Comparison of ENCODE assay signal across 9 cellular contexts in genomic region chr1:149848811-149849210, GRCh38. TPM values are rescaled to one million over a fixed set of nuclear protein-coding genes. Genes with fewer than 3 reads are reported as not detected.
A peak's percentile ranks its signal among the peaks of the same experiment; 100 is the strongest.
DNase-seq lines count a peak whose midpoint lies in the region; ATAC-seq and TF ChIP-seq lines count a peak whose summit lies in the region.
"Had no signal": no experiment of that assay in that cellular context is flagged by ENCODE, and none has a peak within 500 bp of the region (broad histone marks: within the 10 kb centered on the region; RNA-seq: fewer than 3 reads in every experiment).

No MANE protein-coding gene starts in this region.

- ATAC-seq in central memory CD8-positive, alpha-beta T cell (replicated peaks; ENCODE audit: extremely low read depth, poor library complexity, severe bottlenecking): no peak
- ATAC-seq in naive thymus-derived CD4-positive, alpha-beta T cell: no peak
- no peak for ATAC-seq in GM21619 (IDR thresholded peaks at IDR 0.05; ENCODE audit: unreplicated experiment)

- no peak for TF ChIP-seq CTCF in Loucy (conservative IDR thresholded peaks at IDR 0.05; ENCODE audit: low read length)
- no peak for TF ChIP-seq CTCF in ascending aorta (IDR thresholded peaks at IDR 0.05)

- H3K36me3 ChIP-seq in CD8-positive, alpha-beta memory T cell (ENCODE audit: insufficient read depth, low read length): no peaks in the 10 kb centered on the region
- no peaks in the 10 kb centered on the region for H3K36me3 ChIP-seq in Loucy (ENCODE audit: insufficient read depth, low read length)
- no peaks in the 10 kb centered on the region for H3K36me3 ChIP-seq in naive thymus-derived CD4-positive, alpha-beta T cell (ENCODE audit: control insufficient read depth in 2 of 3, insufficient read depth in 3 of 3, low read length in 3 of 3)
- no peaks in the 10 kb centered on the region for H3K36me3 ChIP-seq in ascending aorta

- POLR2A ChIA-PET in CD8-positive, alpha-beta memory T cell (lab: Charles Lee): interaction anchor here (8.0 kb wide), 1 partner anchor 36 kb away, joined by 177 read pairs; a partner anchor contains a TSS
- POLR2A ChIA-PET in naive thymus-derived CD4-positive, alpha-beta T cell (lab: Charles Lee): interaction anchor here (0.6 to 7.9 kb wide), 7 partner anchors 36 to 258 kb away, joined by 3 to 547 read pairs (median 5); partner anchors contain the start of genes BOLA1 and SF3B4

- H3K27ac Mint-ChIP-seq in CD8-positive, alpha-beta memory T cell: peak overlapping the region; percentile 66 to 96 (median 90)
- peak overlapping the region; percentile 75 for H3K27ac Mint-ChIP-seq in central memory CD8-positive, alpha-beta T cell (ENCODE audit: low read depth)
- H3K27ac Mint-ChIP-seq in naive thymus-derived CD4-positive, alpha-beta T cell: peak overlapping the region in 8 of 9 donors; percentile 70 to 96 (median 88)

- no peak overlapping the region for H3K27ac ChIP-seq in CD8-positive, alpha-beta memory T cell (ENCODE audit: low read depth, low read length)
- peak overlapping the region; percentile 79 for H3K27ac ChIP-seq in naive thymus-derived CD4-positive, alpha-beta T cell (ENCODE audit: low read depth, low read length)
- no peak overlapping the region for H3K27ac ChIP-seq in ascending aorta

- peak overlapping the region; percentile 90 for H3K4me3 ChIP-seq in CD8-positive, alpha-beta memory T cell (ENCODE audit: low read length)
- H3K4me3 ChIP-seq in Loucy (ENCODE audit: low read length, poor library complexity, severe bottlenecking): peak overlapping the region; percentile 88
- H3K4me3 ChIP-seq in naive thymus-derived CD4-positive, alpha-beta T cell (ENCODE audit: low read length): peak overlapping the region; percentile 66
- peak overlapping the region in 1 of 2 donors; percentile 62 for H3K4me3 ChIP-seq in ascending aorta

- H2AFZ ChIP-seq in Loucy (ENCODE audit: low read length): no peak overlapping the region

- no peaks in the 10 kb centered on the region for H3K9me3 ChIP-seq in CD8-positive, alpha-beta memory T cell (ENCODE audit: low read length)
- H3K9me3 ChIP-seq in Loucy (ENCODE audit: insufficient read depth, low read depth, low read length) (no peaks in the 10 kb centered on the region), ascending aorta (no peaks in the 10 kb centered on the region)
- H3K9me3 ChIP-seq in naive thymus-derived CD4-positive, alpha-beta T cell (ENCODE audit: control insufficient read depth in 2 of 3, low read length in 3 of 3): no peaks in the 10 kb centered on the region

- peaks cover 0 to 32% (median 3%) of the 10 kb centered on the region in 3 donors for H3K36me3 Mint-ChIP-seq in CD8-positive, alpha-beta memory T cell
- peaks cover 5% of the 10 kb centered on the region for H3K36me3 Mint-ChIP-seq in central memory CD8-positive, alpha-beta T cell (ENCODE audit: insufficient read depth)
- peaks cover 6 to 33% (median 29%) of the 10 kb centered on the region in 5 donors for H3K36me3 Mint-ChIP-seq in naive thymus-derived CD4-positive, alpha-beta T cell

- peaks cover 54 to 63% (median 60%) of the 10 kb centered on the region in 3 donors for H3K4me1 Mint-ChIP-seq in CD8-positive, alpha-beta memory T cell
- peaks cover 51% of the 10 kb centered on the region for H3K4me1 Mint-ChIP-seq in central memory CD8-positive, alpha-beta T cell
- H3K4me1 Mint-ChIP-seq in naive thymus-derived CD4-positive, alpha-beta T cell: peaks cover 35 to 63% (median 57%) of the 10 kb centered on the region in 7 donors

- intact Hi-C loops in naive thymus-derived CD4-positive, alpha-beta T cell (cut with micrococcal nuclease): no loop called here
- intact Hi-C loops in ascending aorta (cut with DNase I): no loop called here

- peaks cover 39% of the 10 kb centered on the region for H4K20me1 ChIP-seq in Loucy (ENCODE audit: insufficient read depth, low read length, poor library complexity, severe bottlenecking)

- H3K4me2 ChIP-seq in Loucy (ENCODE audit: low read depth, low read length, poor library complexity, severe bottlenecking): peak overlapping the region; percentile 92

- H3K9me3 Mint-ChIP-seq in CD8-positive, alpha-beta memory T cell: no peaks in the 10 kb centered on the region
- no peaks in the 10 kb centered on the region for H3K9me3 Mint-ChIP-seq in central memory CD8-positive, alpha-beta T cell
- H3K9me3 Mint-ChIP-seq in naive thymus-derived CD4-positive, alpha-beta T cell: peaks cover 0 to 15% (median 2%) of the 10 kb centered on the region in 11 donors

- no peaks in the 10 kb centered on the region for H3K9me2 ChIP-seq in Loucy (replicated peaks; ENCODE audit: low read depth, low read length)

- H3K27me3 Mint-ChIP-seq in CD8-positive, alpha-beta memory T cell: no peaks in the 10 kb centered on the region
- H3K27me3 Mint-ChIP-seq in central memory CD8-positive, alpha-beta T cell: no peaks in the 10 kb centered on the region
- no peaks in the 10 kb centered on the region for H3K27me3 Mint-ChIP-seq in naive thymus-derived CD4-positive, alpha-beta T cell

- peak in 1 of 5 donors; percentile 0 for DNase-seq in CD8-positive, alpha-beta memory T cell
- no peak for DNase-seq in central memory CD8-positive, alpha-beta T cell (ENCODE audit: low spot score in 2 of 2)
- peak in 1 of 9 donors; percentile 8 for DNase-seq in naive thymus-derived CD4-positive, alpha-beta T cell
- DNase-seq in NK-92 treated with Interleukin-12 subunit alpha and Interleukin-12 subunit beta, amount 100 ng/mL, for 24 hours (lab: John Stamatoyannopoulos, UW): no peak
- DNase-seq in NCI-H1092 treated with DMSO at 0.1 percent for 48 hours (lab: John Stamatoyannopoulos, UW) (no peak), ascending aorta (ENCODE audit: low spot score in 2 of 2) (no peak)
- DNase-seq: activated effector memory CD4-positive, alpha-beta T cell treated with Interleukin-2 at 50 U/mL for 16 hours had no signal

- H3K27me3 ChIP-seq in CD8-positive, alpha-beta memory T cell (ENCODE audit: insufficient read depth, low read length, poor library complexity, severe bottlenecking): no peaks in the 10 kb centered on the region
- H3K27me3 ChIP-seq in Loucy (ENCODE audit: insufficient read depth, low read length, poor library complexity, severe bottlenecking) (no peaks in the 10 kb centered on the region), ascending aorta (no peaks in the 10 kb centered on the region)
- H3K27me3 ChIP-seq in naive thymus-derived CD4-positive, alpha-beta T cell (ENCODE audit: control insufficient read depth in 2 of 2, insufficient read depth in 2 of 2, low read length in 2 of 2): no peaks in the 10 kb centered on the region

- peak overlapping the region; percentile 89 for H3K9ac ChIP-seq in Loucy (ENCODE audit: low read depth, low read length, poor library complexity, severe bottlenecking)

- H3F3A ChIP-seq in Loucy (ENCODE audit: low read depth): no peaks in the 10 kb centered on the region

- H3K4me1 ChIP-seq in CD8-positive, alpha-beta memory T cell (ENCODE audit: insufficient read depth, low read length): peaks cover 51% of the 10 kb centered on the region
- H3K4me1 ChIP-seq in Loucy (ENCODE audit: insufficient read depth, low read length, poor library complexity, severe bottlenecking) (peaks cover 54% of the 10 kb centered on the region), ascending aorta (peaks cover 9 to 30% of the 10 kb centered on the region in 2 donors)
- H3K4me1 ChIP-seq in naive thymus-derived CD4-positive, alpha-beta T cell (ENCODE audit: control insufficient read depth in 2 of 2, insufficient read depth in 2 of 2, low read length in 2 of 2): peaks cover 37 to 49% of the 10 kb centered on the region in 2 donors

- H3K79me2 ChIP-seq in Loucy (ENCODE audit: insufficient read depth, low read length): peaks cover 64% of the 10 kb centered on the region

- peak overlapping the region; percentile 82 to 95 (median 90) for H3K4me3 Mint-ChIP-seq in CD8-positive, alpha-beta memory T cell
- peak overlapping the region; percentile 86 for H3K4me3 Mint-ChIP-seq in central memory CD8-positive, alpha-beta T cell
- peak overlapping the region; percentile 84 to 95 (median 90) for H3K4me3 Mint-ChIP-seq in naive thymus-derived CD4-positive, alpha-beta T cell

- CTCF ChIA-PET in CD8-positive, alpha-beta memory T cell (lab: Charles Lee): interaction anchor here (1.1 to 2.1 kb wide), 2 partner anchors 38 to 39 kb away, joined by 4 to 7 read pairs; a partner anchor contains a TSS
- CTCF ChIA-PET in naive thymus-derived CD4-positive, alpha-beta T cell (lab: Charles Lee): interaction anchor here (1.2 kb wide), 1 partner anchor 32 kb away, joined by 5 read pairs; no protein-coding TSS in a partner anchor

RNA-seq across cellular contexts. Expression of gene BOLA1, which starts 50.6 kb away (rescaled TPM):
- total RNA-seq in CD8-positive, alpha-beta memory T cell: 10 to 100 TPM; 27.3 to 28.4 TPM
- 31.6 TPM for polyA plus RNA-seq in CD8-positive, alpha-beta memory T cell
- total RNA-seq in naive thymus-derived CD4-positive, alpha-beta T cell: 10 to 100 TPM in 3 of 5 experiments, 1 to 10 TPM in 2; 7.8 to 28.9 (median 18.2) TPM
- polyA plus RNA-seq in naive thymus-derived CD4-positive, alpha-beta T cell: 10 to 100 TPM; 38.2 to 50.9 TPM
- total RNA-seq in ascending aorta: 36.7 TPM
